ENCODE assay signal across 8 cellular contexts in genomic region chr9:97220894-97221477, GRCh38.
DNase-seq lines count a peak whose midpoint lies in the region; ATAC-seq, FAIRE-seq and TF ChIP-seq lines count a peak whose summit lies in the region.

No MANE protein-coding gene starts in this region.

- H3K9ac ChIP-seq in rectal smooth muscle tissue (ENCODE audit: low read length), result no peak overlapping the region

- peaks cover 0 to 20% (median 9%) of the 10 kb centered on the region in 12 donors for H3K4me1 ChIP-seq in heart left ventricle
- no peaks in the 10 kb centered on the region for H3K4me1 ChIP-seq in rectal smooth muscle tissue (ENCODE audit: control insufficient read depth, insufficient read depth, low read length)

- H3K4me3 Mint-ChIP-seq in activated CD8-positive, alpha-beta T cell treated with anti-CD3 and anti-CD28 coated beads, Interleukin-2, amount 10 ng/mL, durations not matched to agents 7 days and 5 days, result peak overlapping the region; percentile 73

- intact Hi-C loops in heart left ventricle (cut with DNase I), result loop anchor here in 1 of 10 donors (5.0 kb wide), 1 partner anchor 364 kb away; no protein-coding TSS in a partner anchor

- H3K36me3 Mint-ChIP-seq in activated CD8-positive, alpha-beta T cell treated with anti-CD3 and anti-CD28 coated beads, Interleukin-2, amount 10 ng/mL, durations not matched to agents 7 days and 5 days (ENCODE audit: low read depth), result no peaks in the 10 kb centered on the region

- peak; percentile 7 for DNase-seq in GM12892 (ENCODE audit: insufficient read length)
- DNase-seq in activated CD8-positive, alpha-beta T cell treated with anti-CD3 and anti-CD28 coated beads, Interleukin-2, amount 10 ng/mL, durations not matched to agents 7 days and 5 days, result no peak
- no peak for DNase-seq in heart left ventricle
- no peak for DNase-seq in NCI-H1436 (lab: John Stamatoyannopoulos, UW)
- DNase-seq in NCI-H2171 treated with DMSO at 0.1 percent for 48 hours (lab: John Stamatoyannopoulos, UW), result no peak
- DNase-seq in DMS153 treated with DMSO at 0.1 percent for 48 hours (lab: John Stamatoyannopoulos, UW; ENCODE audit: unreplicated experiment), result no peak
- DNase-seq in NCI-H2227 treated with DMSO at 0.1 percent for 48 hours (lab: John Stamatoyannopoulos, UW), result no peak

- H3K4me3 ChIP-seq in heart left ventricle (peak overlapping the region; percentile 12 to 54 (median 43)), rectal smooth muscle tissue (ENCODE audit: low read length) (peak overlapping the region; percentile 57)

- peak overlapping the region; percentile 55 for H3K27ac Mint-ChIP-seq in activated CD8-positive, alpha-beta T cell treated with anti-CD3 and anti-CD28 coated beads, Interleukin-2, amount 10 ng/mL, durations not matched to agents 7 days and 5 days

- CTCF ChIA-PET in activated CD8-positive, alpha-beta T cell treated with anti-CD3 and anti-CD28 coated beads, Interleukin-2, amount 10 ng/mL, durations not matched to agents 7 days and 5 days (lab: Charles Lee), result interaction anchor here (1.0 to 1.6 kb wide), 4 partner anchors 17 to 378 kb away, joined by 3 to 5 read pairs (median 4); partner anchors contain the start of gene ZNF782

- POLR2A ChIA-PET in activated CD8-positive, alpha-beta T cell treated with anti-CD3 and anti-CD28 coated beads, Interleukin-2, amount 10 ng/mL, durations not matched to agents 7 days and 5 days (lab: Charles Lee), result interaction anchor here (0.5 kb wide), 1 partner anchor 79 kb away, joined by 3 read pairs; no protein-coding TSS in a partner anchor

- no peak for TF ChIP-seq POLR2A in GM12892 (IDR thresholded peaks at IDR 0.05; ENCODE audit: low read depth, low read length)
- no peak for TF ChIP-seq POLR2A in heart left ventricle (IDR thresholded peaks at IDR 0.05)

- H3K4me1 Mint-ChIP-seq in activated CD8-positive, alpha-beta T cell treated with anti-CD3 and anti-CD28 coated beads, Interleukin-2, amount 10 ng/mL, durations not matched to agents 7 days and 5 days (ENCODE audit: low read depth), result peaks cover 10% of the 10 kb centered on the region

- H3K27me3 ChIP-seq in heart left ventricle, result peaks cover 16 to 63% (median 40%) of the 10 kb centered on the region in 9 donors
- peaks cover 3% of the 10 kb centered on the region for H3K27me3 ChIP-seq in rectal smooth muscle tissue (ENCODE audit: control insufficient read depth, insufficient read depth, low read length)

- H3K27ac ChIP-seq in heart left ventricle (no peak overlapping the region), rectal smooth muscle tissue (ENCODE audit: low read depth, low read length) (no peak overlapping the region)

- no peaks in the 10 kb centered on the region for H3K9me3 Mint-ChIP-seq in activated CD8-positive, alpha-beta T cell treated with anti-CD3 and anti-CD28 coated beads, Interleukin-2, amount 10 ng/mL, durations not matched to agents 7 days and 5 days (ENCODE audit: insufficient read depth)

- H3K27me3 Mint-ChIP-seq in activated CD8-positive, alpha-beta T cell treated with anti-CD3 and anti-CD28 coated beads, Interleukin-2, amount 10 ng/mL, durations not matched to agents 7 days and 5 days (ENCODE audit: low read depth), result peaks cover 47% of the 10 kb centered on the region

- peak; percentile 35 for ATAC-seq in activated CD8-positive, alpha-beta T cell treated with anti-CD3 and anti-CD28 coated beads, Interleukin-2, amount 10 ng/mL, durations not matched to agents 7 days and 5 days
- ATAC-seq in heart left ventricle, result peak in 3 of 4 donors; percentile 27 to 28 (median 28)

- no peak for TF ChIP-seq CTCF in heart left ventricle (IDR thresholded peaks at IDR 0.05)

- H3K36me3 ChIP-seq in heart left ventricle (no peaks in the 10 kb centered on the region), rectal smooth muscle tissue (ENCODE audit: control insufficient read depth, insufficient read depth, low read length) (no peaks in the 10 kb centered on the region)

- FAIRE-seq in GM12892 (lab: Jason Lieb, UNC), result no peak

- H3K9me3 ChIP-seq in heart left ventricle, result no peaks in the 10 kb centered on the region

- 2 to 4% (median 4%) methylated on average over 18 to 44 of the region's 44 CpGs for WGBS in heart left ventricle, 4 donors
